In genomic region chr7:43553999-43554398, GRCh38 we compare ENCODE assay signal across 12 cellular contexts. TPM values are rescaled to one million over a fixed set of nuclear protein-coding genes. Genes with fewer than 3 reads are reported as not detected.
DNase-seq lines count a peak whose midpoint lies in the region; ATAC-seq and TF ChIP-seq lines count a peak whose summit lies in the region.
"Had no signal": no experiment of that assay in that cellular context is flagged by ENCODE, and none has a peak within 500 bp of the region (broad histone marks: within the 10 kb centered on the region; RNA-seq: fewer than 3 reads in every experiment).

No MANE protein-coding gene starts in this region.

- H3K4me3 Mint-ChIP-seq in stimulated activated naive CD8-positive, alpha-beta T cell treated with anti-CD3 and anti-CD28 coated beads, Interleukin-15, amount 100 ng/mL, for 72 hours = peak overlapping the region; percentile 10 to 46

- TF ChIP-seq POLR2A in esophagus muscularis mucosa (IDR thresholded peaks at IDR 0.05; ENCODE audit: low read depth) = no peak

- intact Hi-C loops in esophagus muscularis mucosa (cut with DNase I) = no loop called here

- peak overlapping the region; percentile 7 to 94 for H3K27ac Mint-ChIP-seq in stimulated activated naive CD8-positive, alpha-beta T cell treated with anti-CD3 and anti-CD28 coated beads, Interleukin-15, amount 100 ng/mL, for 72 hours

- no peaks in the 10 kb centered on the region for H3K27me3 ChIP-seq in esophagus muscularis mucosa
- H3K27me3 ChIP-seq: ovary had no signal

- no peak overlapping the region for H3K27ac ChIP-seq in esophagus muscularis mucosa (replicated peaks in 1 of 4)
- H3K27ac ChIP-seq: ovary, thoracic aorta, VCaP had no signal

- H3K9me3 ChIP-seq in esophagus muscularis mucosa = no peaks in the 10 kb centered on the region
- H3K9me3 ChIP-seq: ovary, thoracic aorta had no signal

- WGBS in esophagus muscularis mucosa = 39% methylated on average over 3 of the region's 3 CpGs

- no peak for TF ChIP-seq EP300 in esophagus muscularis mucosa (IDR thresholded peaks at IDR 0.05)

- H3K4me3 ChIP-seq in esophagus muscularis mucosa = no peak overlapping the region
- H3K4me3 ChIP-seq: ovary, thoracic aorta had no signal

- peak; percentile 91 for ATAC-seq in stimulated activated naive CD8-positive, alpha-beta T cell treated with anti-CD3 and anti-CD28 coated beads, Interleukin-15, amount 100 ng/mL, for 72 hours
- ATAC-seq in HG03520 (IDR thresholded peaks at IDR 0.05; ENCODE audit: unreplicated experiment) = no peak

- DNase-seq in activated T-cell treated with anti-CD3 and anti-CD28 coated beads, Interleukin-2, amount 50 U/mL, for 1 hour = peak; percentile 33
- DNase-seq in activated T-cell treated with anti-CD3 and anti-CD28 coated beads for 4 hours (no peak), SW480 (ENCODE audit: low spot score) (peak; percentile 79), esophagus muscularis mucosa (ENCODE audit: extremely low spot score) (peak; percentile 90), germinal center (ENCODE audit: low spot score) (no peak), NCI-H1417 treated with DMSO at 0.1 percent for 48 hours (lab: John Stamatoyannopoulos, UW) (no peak)
- DNase-seq in stimulated activated naive CD8-positive, alpha-beta T cell treated with anti-CD3 and anti-CD28 coated beads, Interleukin-15, amount 100 ng/mL, for 72 hours = peak; percentile 9 to 39
- DNase-seq: NCI-H1436 treated with DMSO at 0.1 percent for 48 hours, ovary had no signal

- H3K27me3 Mint-ChIP-seq in stimulated activated naive CD8-positive, alpha-beta T cell treated with anti-CD3 and anti-CD28 coated beads, Interleukin-15, amount 100 ng/mL, for 72 hours = peaks cover 13% of the 10 kb centered on the region

- H3K4me1 ChIP-seq in esophagus muscularis mucosa = peaks cover 4 to 13% (median 8%) of the 10 kb centered on the region in 4 donors

- peaks cover 17% of the 10 kb centered on the region for H3K4me1 Mint-ChIP-seq in stimulated activated naive CD8-positive, alpha-beta T cell treated with anti-CD3 and anti-CD28 coated beads, Interleukin-15, amount 100 ng/mL, for 72 hours

- no peaks in the 10 kb centered on the region for H3K36me3 ChIP-seq in esophagus muscularis mucosa
- H3K36me3 ChIP-seq: ovary, thoracic aorta had no signal

- peaks cover 0 to 6% of the 10 kb centered on the region in 2 donors for H3K9me3 Mint-ChIP-seq in stimulated activated naive CD8-positive, alpha-beta T cell treated with anti-CD3 and anti-CD28 coated beads, Interleukin-15, amount 100 ng/mL, for 72 hours

- no peak for TF ChIP-seq CTCF in esophagus muscularis mucosa (IDR thresholded peaks at IDR 0.05)

RNA-seq across cellular contexts. Expression of gene STK17A, which starts 28.9 kb away (rescaled TPM):
- 10 to 100 TPM; 19.5 to 33.3 (median 24.6) TPM for total RNA-seq in esophagus muscularis mucosa

Comparison
In these comparisons a context has a peak if more than half of its experiments do, and no peak if none do; other contexts are left out.
1. DNase-seq: peak in activated T-cell treated with anti-CD3 and anti-CD28 coated beads, Interleukin-2, amount 50 U/mL, for 1 hour (single experiment), SW480 (single experiment), esophagus muscularis mucosa (single experiment) and stimulated activated naive CD8-positive, alpha-beta T cell treated with anti-CD3 and anti-CD28 coated beads, Interleukin-15, amount 100 ng/mL, for 72 hours (2 of 2); none in activated T-cell treated with anti-CD3 and anti-CD28 coated beads for 4 hours (single experiment), germinal center (single experiment) and NCI-H1417 treated with DMSO at 0.1 percent for 48 hours (single experiment).